10 cellular contexts compared by ENCODE assay signal in the genomic region with DNA sequence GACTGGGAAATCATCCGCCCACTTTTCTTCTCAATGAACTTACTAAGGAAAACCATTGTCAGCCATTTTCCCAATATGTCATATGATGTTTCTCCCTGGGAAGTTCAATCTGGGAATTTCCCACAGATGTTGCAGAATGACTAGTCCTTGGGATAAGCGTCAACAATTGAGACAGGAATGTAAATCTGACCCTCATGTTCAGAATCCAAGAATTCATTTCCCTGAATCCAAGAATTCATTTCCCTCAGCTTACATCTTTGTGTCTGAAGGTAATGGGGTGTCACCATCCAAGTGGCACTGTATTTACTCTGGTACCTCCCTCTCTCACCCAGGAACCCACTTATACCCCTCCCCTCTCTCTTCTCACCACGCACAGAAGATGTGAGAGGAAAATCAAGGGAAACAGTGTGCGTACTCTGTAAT. TPM values are rescaled to one million over a fixed set of nuclear protein-coding genes. Genes with fewer than 3 reads are reported as not detected.
DNase-seq lines count a peak whose midpoint lies in the region; ATAC-seq, FAIRE-seq and TF ChIP-seq lines count a peak whose summit lies in the region.
"Had no signal": no experiment of that assay in that cellular context is flagged by ENCODE, and none has a peak within 500 bp of the region (broad histone marks: within the 10 kb centered on the region; RNA-seq: fewer than 3 reads in every experiment).

No MANE protein-coding gene starts in this region.

- peak overlapping the region; percentile 74 for H3K4me3 Mint-ChIP-seq in activated CD8-positive, alpha-beta T cell treated with anti-CD3 and anti-CD28 coated beads for 36 hours

- CTCF ChIA-PET in activated CD8-positive, alpha-beta T cell treated with anti-CD3 and anti-CD28 coated beads for 36 hours (lab: Charles Lee): interaction anchor here (1.0 to 2.2 kb wide), 3 partner anchors 8 to 37 kb away, joined by 3 to 5 read pairs (median 5); no protein-coding TSS in a partner anchor

- H3K27me3 ChIP-seq in spleen (replicated peaks in 1 of 7) (no peaks in the 10 kb centered on the region), small intestine (ENCODE audit: control insufficient read depth in 2 of 2, insufficient read depth in 2 of 2, low read length in 2 of 2) (no peaks in the 10 kb centered on the region)

- peak; percentile 25 for DNase-seq in DMS53 (lab: John Stamatoyannopoulos, UW)
- no peak for DNase-seq in DMS53 treated with DMSO at 0.1 percent for 48 hours (lab: John Stamatoyannopoulos, UW; ENCODE audit: unreplicated experiment)
- DNase-seq in activated CD8-positive, alpha-beta T cell treated with anti-CD3 and anti-CD28 coated beads for 36 hours: no peak
- peak; percentile 91 for DNase-seq in foreskin melanocyte
- DNase-seq in spleen: no peak
- no peak for DNase-seq in NCI-H1092 (lab: John Stamatoyannopoulos, UW)
- DNase-seq in Kasumi-1 (lab: John Stamatoyannopoulos, UW): no peak
- no peak for DNase-seq in small intestine

- POLR2A ChIA-PET in activated CD8-positive, alpha-beta T cell treated with anti-CD3 and anti-CD28 coated beads for 36 hours (lab: Charles Lee): interaction anchor here (0.5 to 4.8 kb wide), 4 partner anchors 11 to 67 kb away, joined by 3 to 58 read pairs (median 3); no protein-coding TSS in a partner anchor

- H3K9me3 Mint-ChIP-seq in activated CD8-positive, alpha-beta T cell treated with anti-CD3 and anti-CD28 coated beads for 36 hours: no peaks in the 10 kb centered on the region

- H3K36me3 ChIP-seq in spleen: peaks cover 0 to 5% (median 0%) of the 10 kb centered on the region in 6 donors
- H3K36me3 ChIP-seq in small intestine (ENCODE audit: control insufficient read depth in 2 of 2, insufficient read depth in 2 of 2, low read length in 2 of 2): no peaks in the 10 kb centered on the region

- H3K27me3 Mint-ChIP-seq in activated CD8-positive, alpha-beta T cell treated with anti-CD3 and anti-CD28 coated beads for 36 hours: no peaks in the 10 kb centered on the region

- intact Hi-C loops in activated CD8-positive, alpha-beta T cell treated with anti-CD3 and anti-CD28 coated beads for 36 hours (cut with micrococcal nuclease): no loop called here
- intact Hi-C loops in spleen (cut with DNase I; ENCODE audit: low total_unique reads): no loop called here

- no peak for TF ChIP-seq CTCF in activated CD8-positive, alpha-beta T cell treated with anti-CD3 and anti-CD28 coated beads for 36 hours (IDR thresholded peaks at IDR 0.05)
- no peak for TF ChIP-seq CTCF in spleen (IDR thresholded peaks at IDR 0.05 in 8 of 11, conservative IDR thresholded peaks at IDR 0.05 in 3 of 11)

- no peaks in the 10 kb centered on the region for H3K9me3 ChIP-seq in spleen
- H3K9me3 ChIP-seq in small intestine (ENCODE audit: control insufficient read depth, low read depth): no peaks in the 10 kb centered on the region

- peaks cover 56 to 96% (median 82%) of the 10 kb centered on the region in 6 donors for H3K4me1 ChIP-seq in spleen
- peaks cover 7 to 38% of the 10 kb centered on the region in 2 donors for H3K4me1 ChIP-seq in small intestine (ENCODE audit: control insufficient read depth in 2 of 2, insufficient read depth in 1 of 2, low read depth in 1 of 2, low read length in 1 of 2)

- FAIRE-seq in small intestine (lab: Jason Lieb, UNC): no peak
- FAIRE-seq: A204.1, TTC549 had no signal

- ATAC-seq in activated CD8-positive, alpha-beta T cell treated with anti-CD3 and anti-CD28 coated beads for 36 hours: no peak

- WGBS in spleen, 5 donors: 55 to 77% (median 73%) methylated on average over 4 of the region's 4 CpGs
- WGBS in small intestine, 3 donors: 62 to 87% (median 85%) methylated on average over 4 of the region's 4 CpGs

- peak overlapping the region; percentile 94 for H3K27ac Mint-ChIP-seq in activated CD8-positive, alpha-beta T cell treated with anti-CD3 and anti-CD28 coated beads for 36 hours

- H3K4me1 Mint-ChIP-seq in activated CD8-positive, alpha-beta T cell treated with anti-CD3 and anti-CD28 coated beads for 36 hours (ENCODE audit: low read depth): peaks cover 79% of the 10 kb centered on the region

- H3K36me3 Mint-ChIP-seq in activated CD8-positive, alpha-beta T cell treated with anti-CD3 and anti-CD28 coated beads for 36 hours (ENCODE audit: low read depth): peaks cover 27% of the 10 kb centered on the region

- TF ChIP-seq POLR2A in spleen (IDR thresholded peaks at IDR 0.05): no peak

- H3K4me3 ChIP-seq in spleen (peak overlapping the region in 2 of 8 donors; percentile 14 to 27), small intestine (ENCODE audit: low read depth in 1 of 2, low read length in 2 of 2) (no peak overlapping the region)

- H3K27ac ChIP-seq in spleen (peak overlapping the region in 7 of 8 donors; percentile 52 to 83 (median 78)), small intestine (ENCODE audit: low read depth in 1 of 2, low read length in 1 of 2) (peak overlapping the region in 1 of 2 donors; percentile 91)

RNA-seq across cellular contexts. Expression of a gene that starts 7.4 kb away (rescaled TPM):
- total RNA-seq in activated CD8-positive, alpha-beta T cell treated with anti-CD3 and anti-CD28 coated beads for 36 hours: 10 to 100 TPM; 19.0 to 20.1 TPM
- 10 to 100 TPM; 13.5 to 74.8 (median 50.4) TPM for total RNA-seq in spleen
- 10 to 100 TPM in 2 of 3 donors, 1 to 10 TPM in 1; 7.1 to 12.6 (median 12.4) TPM for polyA plus RNA-seq in spleen
- polyA plus RNA-seq in small intestine: 10 to 100 TPM; 15.2 to 33.7 (median 16.8) TPM

Comparison
In these comparisons a context has a peak if more than half of its experiments do, and no peak if none do; other contexts are left out.
1. DNase-seq: peak in DMS53 (single experiment) and foreskin melanocyte (single experiment); none in DMS53 treated with DMSO at 0.1 percent for 48 hours (single experiment), activated CD8-positive, alpha-beta T cell treated with anti-CD3 and anti-CD28 coated beads for 36 hours (single experiment), spleen (single experiment), NCI-H1092 (single experiment), Kasumi-1 (0 of 2) and small intestine (single experiment).